ENCODE assay signal across 25 cellular contexts in genomic region chr5:165227515-165227914, GRCh38.
DNase-seq lines count a peak whose midpoint lies in the region; ATAC-seq and TF ChIP-seq lines count a peak whose summit lies in the region.
"Had no signal": no experiment of that assay in that cellular context is flagged by ENCODE, and none has a peak within 500 bp of the region (broad histone marks: within the 10 kb centered on the region; RNA-seq: fewer than 3 reads in every experiment).

No MANE protein-coding gene starts in this region.

- TF ChIP-seq RAD21 in SK-N-SH (IDR thresholded peaks at IDR 0.05; ENCODE audit: low read length): no peak

- WGBS in SK-N-SH (ENCODE audit: low lambda C conversion rate): 58% methylated on average over 3 of the region's 3 CpGs
- WGBS in tibial nerve, 2 donors: 83 to 92% methylated on average over 3 of the region's 3 CpGs

- no peak for TF ChIP-seq EP300 in SK-N-SH (IDR thresholded peaks at IDR 0.05; ENCODE audit: borderline replicate concordance in 1 of 2, low read depth in 1 of 2, low read length in 1 of 2)
- no peak for TF ChIP-seq EP300 in tibial nerve (IDR thresholded peaks at IDR 0.05)

- no peak for ATAC-seq in SK-N-SH treated with all-trans-retinoic acid at 6 μM for 48 hours
- ATAC-seq: A549; activated T-helper 17 cell treated with anti-CD3 and anti-CD28 coated beads, Interleukin-2, amount 50 U/mL, for 72 hours; natural killer cell treated with Interleukin-12 subunit alpha and Interleukin-12 subunit beta and Interleukin-15 and Interleukin-18, amount 100 ng/mL, for 72 hours; right lobe of liver; stimulated activated naive CD8-positive, alpha-beta T cell treated with anti-CD3 and anti-CD28 coated beads, Interleukin-15, amount 100 ng/mL, for 72 hours had no signal

- no peak overlapping the region for H3K4me3 ChIP-seq in SK-N-SH (ENCODE audit: low read depth in 2 of 2, low read length in 1 of 2)
- H3K4me3 ChIP-seq in fibroblast of mammary gland (ENCODE audit: control insufficient read depth, low read depth, low read length): no peak overlapping the region
- H3K4me3 ChIP-seq in tibial nerve: no peak overlapping the region
- H3K4me3 ChIP-seq: A549; BLaER1 treated with 17β-estradiol and CSF1 and Interleukin-3, amounts not matched to agents 10 nM and 100 nM; left ventricle myocardium inferior; PC-9; right lobe of liver had no signal

- no peaks in the 10 kb centered on the region for H4K20me1 ChIP-seq in SK-N-SH (ENCODE audit: insufficient read depth)
- H4K20me1 ChIP-seq: BLaER1 treated with 17β-estradiol and CSF1 and Interleukin-3, amounts not matched to agents 10 nM and 100 nM had no signal

- H3K9me3 Mint-ChIP-seq in activated CD4-positive, alpha-beta memory T cell treated with anti-CD3 and anti-CD28 coated beads, Interleukin-2, amount 10 ng/mL, durations not matched to agents 7 days and 5 days: peaks cover 10% of the 10 kb centered on the region
- H3K9me3 Mint-ChIP-seq: brain; T-helper 1 cell treated with Interleukin-12 subunit alpha and Interleukin-12 subunit beta and Interleukin-4 antibody, amounts not matched to agents 30 μg/mL and 1 μg/mL, for 36 hours had no signal

- no peak overlapping the region for H3K4me3 Mint-ChIP-seq in activated CD4-positive, alpha-beta memory T cell treated with anti-CD3 and anti-CD28 coated beads, Interleukin-2, amount 10 ng/mL, durations not matched to agents 7 days and 5 days
- H3K4me3 Mint-ChIP-seq: activated T-helper 17 cell treated with anti-CD3 and anti-CD28 coated beads, Interleukin-2, amount 50 U/mL, for 72 hours; brain; IgD-negative memory B cell; natural killer cell treated with Interleukin-12 subunit alpha and Interleukin-12 subunit beta and Interleukin-15 and Interleukin-18, amount 100 ng/mL, for 72 hours; stimulated activated naive CD8-positive, alpha-beta T cell treated with anti-CD3 and anti-CD28 coated beads, Interleukin-15, amount 100 ng/mL, for 72 hours; T-helper 1 cell treated with Interleukin-12 subunit alpha and Interleukin-12 subunit beta and Interleukin-4 antibody, amounts not matched to agents 30 μg/mL and 1 μg/mL, for 36 hours had no signal

- H3K9me3 ChIP-seq in SK-N-SH (no peaks in the 10 kb centered on the region), tibial nerve (no peaks in the 10 kb centered on the region)
- H3K9me3 ChIP-seq: A549; BLaER1 treated with 17β-estradiol and CSF1 and Interleukin-3, amounts not matched to agents 10 nM and 100 nM; left ventricle myocardium inferior; right lobe of liver had no signal

- no peaks in the 10 kb centered on the region for H3K79me2 ChIP-seq in SK-N-SH (ENCODE audit: insufficient read depth)

- no peaks in the 10 kb centered on the region for H3K36me3 Mint-ChIP-seq in activated CD4-positive, alpha-beta memory T cell treated with anti-CD3 and anti-CD28 coated beads, Interleukin-2, amount 10 ng/mL, durations not matched to agents 7 days and 5 days (ENCODE audit: low read depth)
- H3K36me3 Mint-ChIP-seq: brain; natural killer cell treated with Interleukin-12 subunit alpha and Interleukin-12 subunit beta and Interleukin-15 and Interleukin-18, amount 100 ng/mL, for 72 hours had no signal

- H3K27me3 Mint-ChIP-seq in activated CD4-positive, alpha-beta memory T cell treated with anti-CD3 and anti-CD28 coated beads, Interleukin-2, amount 10 ng/mL, durations not matched to agents 7 days and 5 days: no peaks in the 10 kb centered on the region
- H3K27me3 Mint-ChIP-seq: activated T-helper 17 cell treated with anti-CD3 and anti-CD28 coated beads, Interleukin-2, amount 50 U/mL, for 72 hours; IgD-negative memory B cell; natural killer cell treated with Interleukin-12 subunit alpha and Interleukin-12 subunit beta and Interleukin-15 and Interleukin-18, amount 100 ng/mL, for 72 hours; stimulated activated naive CD8-positive, alpha-beta T cell treated with anti-CD3 and anti-CD28 coated beads, Interleukin-15, amount 100 ng/mL, for 72 hours had no signal

- TF ChIP-seq POLR2A in tibial nerve (IDR thresholded peaks at IDR 0.05): no peak

- H3K27me3 ChIP-seq in SK-N-SH (ENCODE audit: insufficient read depth): no peaks in the 10 kb centered on the region
- H3K27me3 ChIP-seq in tibial nerve: no peaks in the 10 kb centered on the region
- H3K27me3 ChIP-seq: BLaER1 treated with 17β-estradiol and CSF1 and Interleukin-3, amounts not matched to agents 10 nM and 100 nM; right lobe of liver had no signal

- H3K36me3 ChIP-seq in SK-N-SH (replicated peaks in 1 of 2; ENCODE audit: control insufficient read depth in 1 of 2, insufficient read depth in 2 of 2, low read length in 1 of 2) (no peaks in the 10 kb centered on the region), tibial nerve (no peaks in the 10 kb centered on the region)
- H3K36me3 ChIP-seq: BLaER1 treated with 17β-estradiol and CSF1 and Interleukin-3, amounts not matched to agents 10 nM and 100 nM; left ventricle myocardium inferior; right lobe of liver had no signal

- H3F3A ChIP-seq in SK-N-SH (replicated peaks; ENCODE audit: insufficient read depth): no peaks in the 10 kb centered on the region

- H2AFZ ChIP-seq in SK-N-SH (ENCODE audit: low read depth): no peak overlapping the region
- H2AFZ ChIP-seq: PC-9 had no signal

- H3K4me1 ChIP-seq in SK-N-SH (ENCODE audit: control insufficient read depth in 1 of 2, insufficient read depth in 2 of 2, low read depth in 1 of 2, low read length in 1 of 2): no peaks in the 10 kb centered on the region
- no peaks in the 10 kb centered on the region for H3K4me1 ChIP-seq in tibial nerve
- H3K4me1 ChIP-seq: A549; BLaER1 treated with 17β-estradiol and CSF1 and Interleukin-3, amounts not matched to agents 10 nM and 100 nM; left ventricle myocardium inferior; right lobe of liver had no signal

- H3K4me2 ChIP-seq in SK-N-SH: no peak overlapping the region
- H3K4me2 ChIP-seq: A549; BLaER1 treated with 17β-estradiol and CSF1 and Interleukin-3, amounts not matched to agents 10 nM and 100 nM; PC-9 had no signal

- POLR2A ChIA-PET in SK-N-SH (lab: Yijun Ruan, JAX): no interaction called here
- POLR2A ChIA-PET in activated CD4-positive, alpha-beta memory T cell treated with anti-CD3 and anti-CD28 coated beads, Interleukin-2, amount 10 ng/mL, durations not matched to agents 7 days and 5 days (lab: Charles Lee): no interaction called here

- TF ChIP-seq CTCF in SK-N-SH (IDR thresholded peaks at IDR 0.05) (peak; percentile 16), fibroblast of mammary gland (conservative IDR thresholded peaks at IDR 0.05; ENCODE audit: control insufficient read depth, insufficient read depth, low read depth, low read length) (peak; percentile 0), tibial nerve (IDR thresholded peaks at IDR 0.05) (no peak)

- H3K27ac ChIP-seq in SK-N-SH (ENCODE audit: low read depth in 2 of 2, low read length in 1 of 2) (no peak overlapping the region), tibial nerve (no peak overlapping the region)
- H3K27ac ChIP-seq: A549; BLaER1 treated with 17β-estradiol and CSF1 and Interleukin-3, amounts not matched to agents 10 nM and 100 nM; left ventricle myocardium inferior; PC-9; right lobe of liver had no signal

- H3K27ac Mint-ChIP-seq in activated CD4-positive, alpha-beta memory T cell treated with anti-CD3 and anti-CD28 coated beads, Interleukin-2, amount 10 ng/mL, durations not matched to agents 7 days and 5 days: no peak overlapping the region
- H3K27ac Mint-ChIP-seq: activated T-helper 17 cell treated with anti-CD3 and anti-CD28 coated beads, Interleukin-2, amount 50 U/mL, for 72 hours; brain; IgD-negative memory B cell; natural killer cell treated with Interleukin-12 subunit alpha and Interleukin-12 subunit beta and Interleukin-15 and Interleukin-18, amount 100 ng/mL, for 72 hours; stimulated activated naive CD8-positive, alpha-beta T cell treated with anti-CD3 and anti-CD28 coated beads, Interleukin-15, amount 100 ng/mL, for 72 hours; T-helper 1 cell treated with Interleukin-12 subunit alpha and Interleukin-12 subunit beta and Interleukin-4 antibody, amounts not matched to agents 30 μg/mL and 1 μg/mL, for 36 hours had no signal

- CTCF ChIA-PET in SK-N-SH (lab: Yijun Ruan, JAX): interaction anchor here (1.0 kb wide), 1 partner anchor 17 kb away, joined by 3 read pairs; no protein-coding TSS in a partner anchor
- CTCF ChIA-PET in activated CD4-positive, alpha-beta memory T cell treated with anti-CD3 and anti-CD28 coated beads, Interleukin-2, amount 10 ng/mL, durations not matched to agents 7 days and 5 days (lab: Charles Lee): no interaction called here

- no peaks in the 10 kb centered on the region for H3K9me2 ChIP-seq in SK-N-SH

- no peaks in the 10 kb centered on the region for H3K4me1 Mint-ChIP-seq in activated CD4-positive, alpha-beta memory T cell treated with anti-CD3 and anti-CD28 coated beads, Interleukin-2, amount 10 ng/mL, durations not matched to agents 7 days and 5 days
- H3K4me1 Mint-ChIP-seq: activated T-helper 17 cell treated with anti-CD3 and anti-CD28 coated beads, Interleukin-2, amount 50 U/mL, for 72 hours; IgD-negative memory B cell; stimulated activated naive CD8-positive, alpha-beta T cell treated with anti-CD3 and anti-CD28 coated beads, Interleukin-15, amount 100 ng/mL, for 72 hours had no signal

- no peak overlapping the region for H3K9ac ChIP-seq in SK-N-SH
- H3K9ac ChIP-seq: BLaER1 treated with 17β-estradiol and CSF1 and Interleukin-3, amounts not matched to agents 10 nM and 100 nM had no signal

- no peak for DNase-seq in SK-N-SH
- peak; percentile 5 for DNase-seq in UCSD-AML1 (lab: John Stamatoyannopoulos, UW; ENCODE audit: unreplicated experiment)
- peak; percentile 15 for DNase-seq in fibroblast of mammary gland (ENCODE audit: low read depth)
- no peak for DNase-seq in tibial nerve (ENCODE audit: low spot score in 2 of 2)
- no peak for DNase-seq in activated CD4-positive, alpha-beta memory T cell treated with anti-CD3 and anti-CD28 coated beads, Interleukin-2, amount 10 ng/mL, durations not matched to agents 7 days and 5 days
- no peak for DNase-seq in DMS153 (lab: John Stamatoyannopoulos, UW)
- DNase-seq in NK-92 (lab: John Stamatoyannopoulos, UW; ENCODE audit: unreplicated experiment): no peak
- DNase-seq: activated CD8-positive, alpha-beta memory T cell treated with anti-CD3 and anti-CD28 coated beads, Interleukin-2, amount 50 U/mL, for 4 hours; EL; GOT3; left ventricle myocardium inferior; NCI-H1436; NCI-H2171; PC-9; right lobe of liver; stimulated activated naive CD8-positive, alpha-beta T cell treated with anti-CD3 and anti-CD28 coated beads, Interleukin-15, amount 100 ng/mL, for 72 hours; trophoblast cell had no signal

TF ChIP-seq in SK-N-SH, 30 proteins besides CTCF, POLR2A, EP300 and RAD21 (continues in another document):
- no peak for TF ChIP-seq YY1 (IDR thresholded peaks at IDR 0.05; ENCODE audit: low read depth)
- TF ChIP-seq MEF2A (IDR thresholded peaks at IDR 0.05; ENCODE audit: borderline replicate concordance, low read depth): no peak
- TF ChIP-seq FOXM1 (IDR thresholded peaks at IDR 0.05; ENCODE audit: low read depth): no peak
- TF ChIP-seq TAF1 (IDR thresholded peaks at IDR 0.05; ENCODE audit: borderline replicate concordance, low read depth, low read length): no peak

TF ChIP-seq in SK-N-SH treated with all-trans-retinoic acid at 6 μM for 48 hours, 23 proteins besides CTCF, POLR2A, EP300 and RAD21 (continues in another document):
- no peak for TF ChIP-seq CSDC2 (CRISPR knock-in tag; IDR thresholded peaks at IDR 0.05)
- TF ChIP-seq OSR1 (CRISPR knock-in tag; IDR thresholded peaks at IDR 0.05): no peak
- no peak for TF ChIP-seq ARNTL (CRISPR knock-in tag; IDR thresholded peaks at IDR 0.05; ENCODE audit: borderline replicate concordance, low read depth)
- TF ChIP-seq TCF4 (CRISPR knock-in tag; IDR thresholded peaks at IDR 0.05; ENCODE audit: borderline replicate concordance): no peak

Comparison
In these comparisons a context has a peak if more than half of its experiments do, and no peak if none do; other contexts are left out.
1. DNase-seq: peak in UCSD-AML1 (single experiment) and fibroblast of mammary gland (single experiment); none in SK-N-SH (single experiment), tibial nerve (0 of 2), activated CD4-positive, alpha-beta memory T cell treated with anti-CD3 and anti-CD28 coated beads, Interleukin-2, amount 10 ng/mL, durations not matched to agents 7 days and 5 days (single experiment), DMS153 (single experiment) and NK-92 (single experiment).
2. CTCF ChIP-seq: peak in SK-N-SH (single experiment) and fibroblast of mammary gland (single experiment); none in tibial nerve (0 of 5).